Comparison of ENCODE assay signal across 16 cellular contexts in the genomic region with DNA sequence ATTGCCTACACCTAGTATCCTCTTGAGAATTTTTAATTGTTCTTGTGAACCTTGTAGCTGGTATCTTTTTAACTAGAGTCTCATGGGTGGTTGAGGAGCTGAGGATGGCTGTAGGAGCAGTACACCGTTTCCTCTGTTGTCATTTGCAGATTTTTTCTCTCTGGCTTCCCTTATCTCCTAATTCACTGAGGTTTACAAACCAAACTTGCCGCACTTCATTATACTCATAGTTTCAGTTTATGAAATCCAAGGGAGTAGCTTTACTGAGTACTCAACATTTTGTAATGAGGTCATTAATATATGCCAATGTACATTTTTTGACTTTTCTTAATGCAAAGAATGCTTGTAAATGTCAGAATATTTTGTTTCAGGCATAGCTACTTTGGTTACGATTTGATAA.
DNase-seq lines count a peak whose midpoint lies in the region; ATAC-seq and TF ChIP-seq lines count a peak whose summit lies in the region.
"Had no signal": no experiment of that assay in that cellular context is flagged by ENCODE, and none has a peak within 500 bp of the region (broad histone marks: within the 10 kb centered on the region; RNA-seq: fewer than 3 reads in every experiment).

No MANE protein-coding gene starts in this region.

- H3K4me2 ChIP-seq in mammary epithelial cell (ENCODE audit: insufficient read depth, low read depth, low read length) = no peak overlapping the region
- H3K4me2 ChIP-seq: BLaER1 had no signal

- H4K20me1 ChIP-seq in mammary epithelial cell (ENCODE audit: insufficient read depth, low read length) = no peaks in the 10 kb centered on the region
- H4K20me1 ChIP-seq: BLaER1 had no signal

- no peak for TF ChIP-seq CTCF in mammary epithelial cell (conservative IDR thresholded peaks at IDR 0.05 in 1 of 2, IDR thresholded peaks at IDR 0.05 in 1 of 2; ENCODE audit: extremely low read depth in 1 of 2, insufficient read depth in 1 of 2, low read depth in 1 of 2, low read length in 2 of 2)
- TF ChIP-seq CTCF in breast epithelium (IDR thresholded peaks at IDR 0.05) = no peak
- no peak for TF ChIP-seq CTCF in omental fat pad (IDR thresholded peaks at IDR 0.05)

- no peak overlapping the region for H3K27ac ChIP-seq in mammary epithelial cell (ENCODE audit: insufficient read depth, low read depth, low read length)
- H3K27ac ChIP-seq in breast epithelium = no peak overlapping the region
- H3K27ac ChIP-seq: 22Rv1, BLaER1 had no signal

- CTCF ChIA-PET in mammary epithelial cell (lab: Charles Lee; ENCODE audit: low non-redundant PET) = no interaction called here

- H3K9ac ChIP-seq in mammary epithelial cell (ENCODE audit: insufficient read depth, low read length) = peak overlapping the region; percentile 5
- H3K9ac ChIP-seq: BLaER1 had no signal

- no peak for ATAC-seq in omental fat pad (ENCODE audit: low FRiP score)

- in situ Hi-C loops in mammary epithelial cell (cut with MboI; ENCODE audit: low sequenced_read_pairs in 2 of 2) = no loop called here

- no peak overlapping the region for H3K4me3 ChIP-seq in mammary epithelial cell (replicated peaks in 1 of 3; ENCODE audit: insufficient read depth in 1 of 3, low read depth in 2 of 3, low read length in 3 of 3)
- no peak overlapping the region for H3K4me3 ChIP-seq in breast epithelium
- H3K4me3 ChIP-seq: BLaER1 had no signal

- no TSS peak for BruUV-seq in mammary epithelial cell (replicated peaks; lab: Mats Ljungman, UMichigan)

- no peak for TF ChIP-seq POLR2A in breast epithelium (IDR thresholded peaks at IDR 0.05)

- 90% methylated on average over 3 of the region's 3 CpGs for WGBS in mammary epithelial cell (ENCODE audit: low coverage, missing lambda C conversion rate)

- intact Hi-C loops in mammary epithelial cell (cut with micrococcal nuclease) (no loop called here), breast epithelium (cut with DNase I; ENCODE audit: low total_unique reads) (no loop called here)

- H3K4me1 ChIP-seq in mammary epithelial cell (ENCODE audit: insufficient read depth, low read length) = no peaks in the 10 kb centered on the region
- no peaks in the 10 kb centered on the region for H3K4me1 ChIP-seq in breast epithelium
- H3K4me1 ChIP-seq: BE2C had no signal

- H2AFZ ChIP-seq in mammary epithelial cell (ENCODE audit: low read depth, low read length) = no peak overlapping the region

- DNase-seq in mammary epithelial cell (no peak), breast epithelium (ENCODE audit: low spot score in 2 of 2) (no peak), OCI-M1 (lab: John Stamatoyannopoulos, UW) (peak; percentile 4), DMS 273 (lab: John Stamatoyannopoulos, UW; ENCODE audit: unreplicated experiment) (no peak), omental fat pad (ENCODE audit: low spot score) (no peak)
- DNase-seq: ACHN; BE2C; C1 segment of cervical spinal cord; CD4-positive, alpha-beta memory T cell; CD4-positive, CD25-positive, alpha-beta regulatory T cell; CD8-positive, alpha-beta memory T cell; COR-L47; DMS79 treated with DMSO at 0.1 percent for 48 hours; GF-D8 had no signal

- dilution Hi-C loops in mammary epithelial cell (cut with HindIII; ENCODE audit: low sequenced_read_pairs) = no loop called here

- H3K36me3 ChIP-seq in mammary epithelial cell (ENCODE audit: insufficient read depth, low read length) (no peaks in the 10 kb centered on the region), breast epithelium (no peaks in the 10 kb centered on the region)
- H3K36me3 ChIP-seq: BE2C, BLaER1 had no signal

- no peaks in the 10 kb centered on the region for H3K27me3 ChIP-seq in mammary epithelial cell (ENCODE audit: insufficient read depth, low read length)
- no peaks in the 10 kb centered on the region for H3K27me3 ChIP-seq in breast epithelium
- H3K27me3 ChIP-seq: BE2C, BLaER1 had no signal

- H3K79me2 ChIP-seq in mammary epithelial cell (ENCODE audit: insufficient read depth, low read length) = no peaks in the 10 kb centered on the region

- no peaks in the 10 kb centered on the region for H3K9me3 ChIP-seq in mammary epithelial cell (replicated peaks; ENCODE audit: insufficient read depth, low read length)
- no peaks in the 10 kb centered on the region for H3K9me3 ChIP-seq in breast epithelium
- H3K9me3 ChIP-seq: BE2C, BLaER1 had no signal
